10 cellular contexts compared by ENCODE assay signal in the genomic region with DNA sequence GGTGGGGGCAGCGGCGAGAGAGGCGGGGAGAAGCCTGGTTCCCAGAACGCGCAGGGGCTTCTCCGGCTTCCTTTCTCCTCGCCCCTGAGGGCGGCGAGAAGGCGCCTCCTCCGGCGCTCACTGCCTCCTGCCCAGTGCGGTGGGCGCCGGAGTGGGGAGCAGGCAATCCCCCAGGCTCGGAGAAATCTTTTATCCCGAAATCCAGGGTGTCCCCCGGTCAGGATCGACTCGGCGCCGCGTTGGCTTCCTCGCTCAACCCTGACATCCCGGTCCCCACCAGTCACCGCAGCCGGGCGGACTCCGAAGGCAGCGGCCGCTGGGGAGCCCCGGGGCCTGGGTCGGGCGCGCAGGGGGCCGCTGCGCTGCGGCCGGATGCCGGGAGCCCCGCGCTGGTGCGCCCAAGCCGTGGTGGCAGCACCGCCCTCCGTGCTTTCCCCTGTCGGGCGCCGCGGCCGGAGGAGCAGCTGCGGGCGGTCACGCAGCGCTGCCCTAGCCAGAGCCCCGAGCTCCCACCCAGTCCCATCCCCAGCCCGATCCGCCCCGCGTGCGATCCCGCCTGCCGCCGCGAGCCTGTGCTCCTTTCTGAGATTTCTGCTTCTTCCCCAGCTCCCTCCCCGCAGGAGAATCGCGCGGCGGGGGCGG. TPM values are rescaled to one million over a fixed set of nuclear protein-coding genes. Genes with fewer than 3 reads are reported as not detected.
DNase-seq lines count a peak whose midpoint lies in the region; ATAC-seq, FAIRE-seq and TF ChIP-seq lines count a peak whose summit lies in the region.
"Had no signal": no experiment of that assay in that cellular context is flagged by ENCODE, and none has a peak within 500 bp of the region (broad histone marks: within the 10 kb centered on the region; RNA-seq: fewer than 3 reads in every experiment).

No MANE protein-coding gene starts in this region.

- H3K4me1 ChIP-seq in A549 (peaks cover 5% of the 10 kb centered on the region; the same call in 1 of the 3 replicates), GM23248 (ENCODE audit: insufficient read depth) (no peaks in the 10 kb centered on the region), mesendoderm (ENCODE audit: control insufficient read depth, low read depth, low read length) (no peaks in the 10 kb centered on the region)

- DNase-seq in A549 (ENCODE audit: low read depth in 1 of 2, low spot score in 1 of 2) (no peak), GM23248 (no peak), chondrocyte (ENCODE audit: low spot score) (no peak), mesendoderm (peak; percentile 44)
- no peak for DNase-seq in activated CD4-positive, alpha-beta T cell treated with anti-CD3 and anti-CD28 coated beads for 48 hours
- no peak for DNase-seq in activated naive CD8-positive, alpha-beta T cell treated with anti-CD3 and anti-CD28 coated beads for 36 hours
- no peak for DNase-seq in stimulated activated CD4-positive, alpha-beta T cell treated with anti-CD3 and anti-CD28 coated beads, Interleukin-15, amount 100 ng/mL, for 24 hours
- DNase-seq: activated naive CD4-positive, alpha-beta T cell treated with anti-CD3 and anti-CD28 coated beads, Interleukin-2, amount 10 ng/mL, durations not matched to agents 7 days and 5 days had no signal

- WGBS in A549 (ENCODE audit: missing lambda C conversion rate), result 25% methylated on average over 10 of the region's 71 CpGs
- 2% methylated on average over 41 to 46 of the region's 71 CpGs for WGBS in GM23248 (ENCODE audit: low coverage in 1 of 2, low lambda C conversion rate in 2 of 2, missing lambda C conversion rate in 2 of 2), 2 experiments
- no CpG with 5 or more reads among the region's 71 CpGs for whole genome bisulfite sequencing in mesendoderm (ENCODE audit: extremely low coverage, insufficient coverage, low lambda C conversion rate)

- H3K4me2 ChIP-seq in A549 (peak overlapping the region; percentile 96), GM23248 (ENCODE audit: unreplicated experiment) (peak overlapping the region; percentile 32), mesendoderm (ENCODE audit: low read length) (peak overlapping the region; percentile 83)

- H3K4me3 ChIP-seq in A549 (peak overlapping the region; percentile 46), GM23248 (peak overlapping the region; percentile 59), mesendoderm (ENCODE audit: low read length) (peak overlapping the region; percentile 38)

- no peaks in the 10 kb centered on the region for H4K20me1 ChIP-seq in GM23248 (ENCODE audit: insufficient read depth)

- H3K27me3 ChIP-seq in GM23248 (replicated peaks; ENCODE audit: insufficient read depth), result peaks cover 47% of the 10 kb centered on the region
- H3K27me3 ChIP-seq in mesendoderm (ENCODE audit: insufficient read depth, low read length, poor library complexity), result peaks cover 39% of the 10 kb centered on the region

- POLR2A ChIA-PET in A549 (lab: Yijun Ruan, JAX), result no interaction called here

- H3K9ac ChIP-seq in GM23248, result no peak overlapping the region
- H3K9ac ChIP-seq in mesendoderm (ENCODE audit: low read length), result peak overlapping the region; percentile 54

- no peaks in the 10 kb centered on the region for H3F3A ChIP-seq in GM23248 (ENCODE audit: insufficient read depth)

- no peak overlapping the region for H2AK5ac ChIP-seq in mesendoderm (ENCODE audit: low read length)

- TF ChIP-seq EP300 in A549 (IDR thresholded peaks at IDR 0.05), result no peak

- no peak for FAIRE-seq in A549 (lab: Jason Lieb, UNC)
- FAIRE-seq: D721Med had no signal

- no peak overlapping the region for H2BK15ac ChIP-seq in mesendoderm (replicated peaks; ENCODE audit: low read depth)

- no peak for TF ChIP-seq CTCF in A549 (IDR thresholded peaks at IDR 0.05)
- TF ChIP-seq CTCF in chondrocyte (IDR thresholded peaks at IDR 0.05), result no peak

- H3K36me3 Mint-ChIP-seq in chondrocyte (ENCODE audit: low read depth), result no peaks in the 10 kb centered on the region
- no peaks in the 10 kb centered on the region for H3K36me3 Mint-ChIP-seq in activated naive CD8-positive, alpha-beta T cell treated with anti-CD3 and anti-CD28 coated beads for 36 hours
- H3K36me3 Mint-ChIP-seq: activated naive CD4-positive, alpha-beta T cell treated with anti-CD3 and anti-CD28 coated beads, Interleukin-2, amount 10 ng/mL, durations not matched to agents 7 days and 5 days had no signal

- peak overlapping the region; percentile 35 for H3K4me3 Mint-ChIP-seq in chondrocyte (ENCODE audit: unreplicated experiment)
- H3K4me3 Mint-ChIP-seq in activated naive CD8-positive, alpha-beta T cell treated with anti-CD3 and anti-CD28 coated beads for 36 hours, result no peak overlapping the region
- H3K4me3 Mint-ChIP-seq: activated naive CD4-positive, alpha-beta T cell treated with anti-CD3 and anti-CD28 coated beads, Interleukin-2, amount 10 ng/mL, durations not matched to agents 7 days and 5 days had no signal

- peaks cover under 1% of the 10 kb centered on the region for H3K9me3 Mint-ChIP-seq in chondrocyte (ENCODE audit: low read depth)
- H3K9me3 Mint-ChIP-seq in activated naive CD8-positive, alpha-beta T cell treated with anti-CD3 and anti-CD28 coated beads for 36 hours, result no peaks in the 10 kb centered on the region

- peaks cover 9% of the 10 kb centered on the region for H3K4me1 Mint-ChIP-seq in chondrocyte (ENCODE audit: low read depth)
- H3K4me1 Mint-ChIP-seq in activated naive CD8-positive, alpha-beta T cell treated with anti-CD3 and anti-CD28 coated beads for 36 hours, result peaks cover 2% of the 10 kb centered on the region

- no peak for TF ChIP-seq RAD21 in A549 (conservative IDR thresholded peaks at IDR 0.05 in 1 of 2, IDR thresholded peaks at IDR 0.05 in 1 of 2)

- no peaks in the 10 kb centered on the region for H3K79me2 ChIP-seq in GM23248 (ENCODE audit: insufficient read depth)
- no peaks in the 10 kb centered on the region for H3K79me2 ChIP-seq in mesendoderm (ENCODE audit: control insufficient read depth, insufficient read depth, low read length)

- H3K27ac Mint-ChIP-seq in chondrocyte (ENCODE audit: unreplicated experiment), result no peak overlapping the region
- no peak overlapping the region for H3K27ac Mint-ChIP-seq in activated naive CD8-positive, alpha-beta T cell treated with anti-CD3 and anti-CD28 coated beads for 36 hours
- H3K27ac Mint-ChIP-seq: activated naive CD4-positive, alpha-beta T cell treated with anti-CD3 and anti-CD28 coated beads, Interleukin-2, amount 10 ng/mL, durations not matched to agents 7 days and 5 days had no signal

- H2BK5ac ChIP-seq in mesendoderm (ENCODE audit: low read length), result no peak overlapping the region

- peak overlapping the region; percentile 65 for H3K4ac ChIP-seq in mesendoderm (ENCODE audit: low read depth, low read length)

- no peak overlapping the region for H4K5ac ChIP-seq in mesendoderm (ENCODE audit: low read length)

- H3K9me2 ChIP-seq in GM23248 (ENCODE audit: insufficient read depth), result no peaks in the 10 kb centered on the region

- H3K27me3 Mint-ChIP-seq in chondrocyte (ENCODE audit: low read depth), result peaks cover 57% of the 10 kb centered on the region
- H3K27me3 Mint-ChIP-seq in activated naive CD8-positive, alpha-beta T cell treated with anti-CD3 and anti-CD28 coated beads for 36 hours, result peaks cover 59% of the 10 kb centered on the region

- H3K79me1 ChIP-seq in mesendoderm (ENCODE audit: low read length), result no peaks in the 10 kb centered on the region

- no peak overlapping the region for H3K23ac ChIP-seq in mesendoderm (ENCODE audit: low read length)

- H3K56ac ChIP-seq in mesendoderm (ENCODE audit: low read length), result peak overlapping the region; percentile 70

- TF ChIP-seq POLR2A in A549 (IDR thresholded peaks at IDR 0.05; ENCODE audit: low read length), result no peak

- H3K27ac ChIP-seq in A549 (peak overlapping the region in 1 of 2 experiments; percentile 28; a peak in 1 of 6 replicates), GM23248 (no peak overlapping the region), mesendoderm (ENCODE audit: low read depth, low read length) (no peak overlapping the region)

- no peaks in the 10 kb centered on the region for H3K36me3 ChIP-seq in GM23248 (ENCODE audit: low read depth)
- H3K36me3 ChIP-seq in mesendoderm (ENCODE audit: control insufficient read depth, insufficient read depth, low read length), result no peaks in the 10 kb centered on the region

- H2BK120ac ChIP-seq in mesendoderm (ENCODE audit: low read depth, low read length), result no peak overlapping the region

- peak overlapping the region; percentile 81 for H3K18ac ChIP-seq in mesendoderm (ENCODE audit: low read length)

- no peak overlapping the region for H2AFZ ChIP-seq in GM23248

- H3K9me3 ChIP-seq in A549, result no peaks in the 10 kb centered on the region
- H3K9me3 ChIP-seq in GM23248 (ENCODE audit: low read depth), result no peaks in the 10 kb centered on the region

- no peak overlapping the region for H4K8ac ChIP-seq in mesendoderm (ENCODE audit: low read depth, low read length)

- CTCF ChIA-PET in A549 (lab: Yijun Ruan, JAX), result no interaction called here

- in situ Hi-C loops in GM23248 (cut with MboI), result no loop called here

- ATAC-seq in A549 (peak; percentile 48 to 62; a peak in 4 of 6 replicates), GM21737 (IDR thresholded peaks at IDR 0.05; ENCODE audit: unreplicated experiment) (no peak)

TF ChIP-seq in A549, 52 proteins besides CTCF, POLR2A, EP300 and RAD21 (continues in another document):
- TF ChIP-seq, protein P1, sequence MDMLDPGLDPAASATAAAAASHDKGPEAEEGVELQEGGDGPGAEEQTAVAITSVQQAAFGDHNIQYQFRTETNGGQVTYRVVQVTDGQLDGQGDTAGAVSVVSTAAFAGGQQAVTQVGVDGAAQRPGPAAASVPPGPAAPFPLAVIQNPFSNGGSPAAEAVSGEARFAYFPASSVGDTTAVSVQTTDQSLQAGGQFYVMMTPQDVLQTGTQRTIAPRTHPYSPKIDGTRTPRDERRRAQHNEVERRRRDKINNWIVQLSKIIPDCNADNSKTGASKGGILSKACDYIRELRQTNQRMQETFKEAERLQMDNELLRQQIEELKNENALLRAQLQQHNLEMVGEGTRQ (IDR thresholded peaks at IDR 0.05), result no peak
- TF ChIP-seq ESRRA (IDR thresholded peaks at IDR 0.05; ENCODE audit: borderline replicate concordance, low read length) (no peak), NR3C1 (IDR thresholded peaks at IDR 0.05) (no peak), SREBF2 (IDR thresholded peaks at IDR 0.05) (no peak), POLR2AphosphoS2 (conservative IDR thresholded peaks at IDR 0.05; ENCODE audit: low read length) (no peak)

RNA-seq across cellular contexts. Expression of a gene that starts 0.8 kb away (rescaled TPM):
- 0.04 and 0.05 TPM in 2 replicates for polyA plus RNA-seq in A549 (2011; rRNA removed)
- polyA plus RNA-seq in A549 (2012; cell fraction: cytosol; rRNA removed), result not detected in 2 replicates
- not detected in 2 replicates for polyA plus RNA-seq in A549 (2012; cell fraction: nucleus; rRNA removed)
- polyA plus RNA-seq in A549 (2017; fragmentation: RNase III; extraction: RNeasy Plus Mini Kit Qiagen cat#74134 plus additional on column Dnase treatment), result 0.03 to 0.12 TPM (median 0.05 TPM) in 3 replicates
- not detected in 2 replicates for polyA minus RNA-seq in A549 (2011; rRNA and poly(A)+ RNA removed)
- total RNA-seq in GM23248 (2014; rRNA removed; shearing (Covaris generic)), result under 0.01 and 0.43 TPM in 2 replicates
- 0.30 and 0.39 TPM in 2 replicates for polyA plus RNA-seq in GM23248 (2016; fragmentation: Nextera tagmentation; extraction: Ambion mirVana)
- not detected in 3 replicates for total RNA-seq in chondrocyte
- polyA plus RNA-seq in mesendoderm (2013, experiment 1 of 2), result 0.93 TPM
- polyA plus RNA-seq in mesendoderm (2013, experiment 2 of 2), result 0.87 TPM
- total RNA-seq in activated naive CD8-positive, alpha-beta T cell treated with anti-CD3 and anti-CD28 coated beads for 36 hours, result not detected

Comparison
In these comparisons a context has a peak if more than half of its experiments do, and no peak if none do; other contexts are left out.
1. H3K4me2 ChIP-seq: peak in every context shown above with its lines; median percentile 96 in A549; 83 in mesendoderm; 32 in GM23248.